Comparison of ENCODE assay signal across 8 cellular contexts in the genomic region with DNA sequence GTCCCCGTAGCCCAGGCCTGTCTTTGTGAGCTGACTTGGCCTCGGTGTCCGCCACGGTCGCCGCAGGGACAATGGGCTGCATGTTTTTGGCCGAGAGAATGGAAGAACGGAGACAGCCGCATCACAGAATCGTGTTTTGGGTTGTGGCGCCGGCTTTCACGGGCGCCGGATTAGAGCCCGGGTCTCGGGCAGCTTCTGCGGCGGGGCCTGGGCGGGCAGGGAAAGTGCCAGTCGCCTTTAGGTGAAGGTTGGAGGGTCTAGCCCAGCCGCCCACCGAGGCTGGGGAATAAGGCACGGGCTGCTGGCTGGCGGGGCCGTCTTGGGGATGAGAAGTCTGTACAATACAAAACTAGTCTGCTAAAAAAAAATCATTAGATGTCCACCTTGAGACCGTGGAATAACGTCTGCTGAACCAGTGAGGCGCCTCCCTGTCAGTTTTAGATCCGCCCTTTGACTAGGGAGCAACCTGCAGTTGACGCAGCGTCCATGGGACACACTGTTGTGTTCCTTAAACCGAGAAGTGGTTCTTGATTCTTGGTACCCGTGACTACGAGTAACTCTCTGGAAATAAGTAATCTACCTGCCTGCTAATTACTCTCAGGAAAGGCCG. TPM values are rescaled to one million over a fixed set of nuclear protein-coding genes. Genes with fewer than 3 reads are reported as not detected.
DNase-seq lines count a peak whose midpoint lies in the region; ATAC-seq and TF ChIP-seq lines count a peak whose summit lies in the region.

No MANE protein-coding gene starts in this region.

- no peaks in the 10 kb centered on the region for H3K36me3 ChIP-seq in Caco-2 (ENCODE audit: control insufficient read depth, insufficient read depth, low read length)
- peaks cover 32% of the 10 kb centered on the region for H3K36me3 ChIP-seq in HUES6 (ENCODE audit: control insufficient read depth, insufficient read depth, low read length)
- peaks cover 0 to 38% of the 10 kb centered on the region in 2 donors for H3K36me3 ChIP-seq in psoas muscle (ENCODE audit: insufficient read depth in 1 of 2, low read depth in 1 of 2)

- H3K9me3 ChIP-seq in Caco-2 (no peaks in the 10 kb centered on the region), HUES6 (ENCODE audit: control insufficient read depth, insufficient read depth, low read depth, low read length) (no peaks in the 10 kb centered on the region), psoas muscle (no peaks in the 10 kb centered on the region)

- no peaks in the 10 kb centered on the region for H3K27me3 ChIP-seq in Caco-2 (replicated peaks; ENCODE audit: control insufficient read depth, insufficient read depth, low read length)
- H3K27me3 ChIP-seq in HUES6 (ENCODE audit: control insufficient read depth, insufficient read depth, low read length): no peaks in the 10 kb centered on the region
- H3K27me3 ChIP-seq in psoas muscle (ENCODE audit: insufficient read depth in 3 of 3, low read length in 2 of 3): no peaks in the 10 kb centered on the region

- H3K4me3 ChIP-seq in Caco-2 (ENCODE audit: low read depth, low read length) (peak overlapping the region; percentile 93), HUES6 (ENCODE audit: low read depth, low read length) (peak overlapping the region; percentile 86), psoas muscle (peak overlapping the region; percentile 90)

- DNase-seq in Caco-2: peak; percentile 57 to 58
- peak; percentile 6 to 8 for DNase-seq in SHP77 (lab: John Stamatoyannopoulos, UW)
- DNase-seq in activated naive CD8-positive, alpha-beta T cell treated with anti-CD3 and anti-CD28 coated beads, Interleukin-2, amount 10 ng/mL, durations not matched to agents 7 days and 5 days: no peak
- DNase-seq in left ventricle myocardium superior: peak; percentile 39
- peak; percentile 29 to 68 for DNase-seq in psoas muscle

- H3K27ac ChIP-seq in HUES6 (ENCODE audit: low read depth, low read length) (peak overlapping the region; percentile 50), psoas muscle (peak overlapping the region; percentile 94)

- CTCF ChIA-PET in Caco-2 (lab: Charles Lee): interaction anchor here (0.6 to 1.1 kb wide), 4 partner anchors 12 to 262 kb away, joined by 3 to 4 read pairs (median 4); partner anchors contain the start of gene PNPLA8

- H3K4me1 Mint-ChIP-seq in Caco-2 (ENCODE audit: low read depth, unreplicated experiment): no peaks in the 10 kb centered on the region
- peaks cover 23% of the 10 kb centered on the region for H3K4me1 Mint-ChIP-seq in activated naive CD8-positive, alpha-beta T cell treated with anti-CD3 and anti-CD28 coated beads, Interleukin-2, amount 10 ng/mL, durations not matched to agents 7 days and 5 days

- H3K27ac Mint-ChIP-seq in Caco-2 (ENCODE audit: unreplicated experiment): peak overlapping the region; percentile 98
- H3K27ac Mint-ChIP-seq in activated naive CD8-positive, alpha-beta T cell treated with anti-CD3 and anti-CD28 coated beads, Interleukin-2, amount 10 ng/mL, durations not matched to agents 7 days and 5 days: peak overlapping the region; percentile 100

- peak overlapping the region; percentile 98 for H3K4me3 Mint-ChIP-seq in Caco-2 (ENCODE audit: unreplicated experiment)
- H3K4me3 Mint-ChIP-seq in activated naive CD8-positive, alpha-beta T cell treated with anti-CD3 and anti-CD28 coated beads, Interleukin-2, amount 10 ng/mL, durations not matched to agents 7 days and 5 days: peak overlapping the region; percentile 97

- H3K4me1 ChIP-seq in Caco-2 (peaks cover under 1% of the 10 kb centered on the region), HUES6 (ENCODE audit: control insufficient read depth, insufficient read depth, low read length) (peaks cover 11% of the 10 kb centered on the region), psoas muscle (peaks cover 53% of the 10 kb centered on the region)

- WGBS in psoas muscle, 3 donors: 0% methylated on average over 36 of the region's 36 CpGs

- POLR2A ChIA-PET in Caco-2 (lab: Charles Lee): interaction anchor here (0.9 to 1.3 kb wide), 4 partner anchors 8 to 44 kb away, joined by 3 to 28 read pairs (median 6); partner anchors contain the start of gene PNPLA8
- POLR2A ChIA-PET in activated naive CD8-positive, alpha-beta T cell treated with anti-CD3 and anti-CD28 coated beads, Interleukin-2, amount 10 ng/mL, durations not matched to agents 7 days and 5 days (lab: Charles Lee): interaction anchor here (0.6 to 3.5 kb wide), 5 partner anchors 9 to 827 kb away, joined by 3 to 42 read pairs (median 4); partner anchors contain the start of genes CBLL1 and PNPLA8

- peak; percentile 24 for ATAC-seq in GM21423 (IDR thresholded peaks at IDR 0.05; ENCODE audit: unreplicated experiment)
- ATAC-seq in activated naive CD8-positive, alpha-beta T cell treated with anti-CD3 and anti-CD28 coated beads, Interleukin-2, amount 10 ng/mL, durations not matched to agents 7 days and 5 days (ENCODE audit: low read depth): peak; percentile 3
- peak; percentile 46 for ATAC-seq in left ventricle myocardium superior
- peak; percentile 10 to 64 (median 40) for ATAC-seq in psoas muscle
- no peak for ATAC-seq in HG03469 (IDR thresholded peaks at IDR 0.05; ENCODE audit: unreplicated experiment)

- TF ChIP-seq CTCF in Caco-2 (IDR thresholded peaks at IDR 0.05; ENCODE audit: insufficient read depth in 1 of 2, low read depth in 1 of 2, low read length in 1 of 2, severe bottlenecking in 1 of 2, unreplicated experiment in 1 of 2): no peak
- no peak for TF ChIP-seq CTCF in psoas muscle (IDR thresholded peaks at IDR 0.05)

- no peaks in the 10 kb centered on the region for H3K9me3 Mint-ChIP-seq in Caco-2 (ENCODE audit: unreplicated experiment)
- H3K9me3 Mint-ChIP-seq in activated naive CD8-positive, alpha-beta T cell treated with anti-CD3 and anti-CD28 coated beads, Interleukin-2, amount 10 ng/mL, durations not matched to agents 7 days and 5 days: no peaks in the 10 kb centered on the region

- intact Hi-C loops in Caco-2 (cut with micrococcal nuclease; ENCODE audit: unreplicated experiment): loop anchor here (1.0 kb wide), 2 partner anchors 12 to 44 kb away; partner anchors contain the start of gene PNPLA8
- intact Hi-C loops in left ventricle myocardium superior (cut with micrococcal nuclease): no loop called here
- intact Hi-C loops in psoas muscle (cut with DNase I): no loop called here

- no peaks in the 10 kb centered on the region for H3K27me3 Mint-ChIP-seq in Caco-2 (ENCODE audit: insufficient read depth, unreplicated experiment)
- no peaks in the 10 kb centered on the region for H3K27me3 Mint-ChIP-seq in activated naive CD8-positive, alpha-beta T cell treated with anti-CD3 and anti-CD28 coated beads, Interleukin-2, amount 10 ng/mL, durations not matched to agents 7 days and 5 days

- BruUV-seq in Caco-2 (replicated peaks; lab: Mats Ljungman, UMichigan): TSS peak; percentile 37

- H3K9ac ChIP-seq in HUES6 (ENCODE audit: low read length): peak overlapping the region; percentile 87

- H3K36me3 Mint-ChIP-seq in Caco-2 (ENCODE audit: insufficient read depth, unreplicated experiment): peaks cover 47% of the 10 kb centered on the region
- peaks cover 26% of the 10 kb centered on the region for H3K36me3 Mint-ChIP-seq in activated naive CD8-positive, alpha-beta T cell treated with anti-CD3 and anti-CD28 coated beads, Interleukin-2, amount 10 ng/mL, durations not matched to agents 7 days and 5 days

RNA-seq across cellular contexts. Expression of gene DNAJB9, which starts 0.6 kb away (rescaled TPM):
- total RNA-seq in Caco-2 (2022): 22.0 and 22.1 TPM in 2 replicates
- 10 to 100 TPM; 11.3 to 11.9 TPM for total RNA-seq in activated naive CD8-positive, alpha-beta T cell treated with anti-CD3 and anti-CD28 coated beads, Interleukin-2, amount 10 ng/mL, durations not matched to agents 7 days and 5 days
- 40.8 TPM for total RNA-seq in left ventricle myocardium superior
- total RNA-seq in psoas muscle: 10 to 100 TPM; 25.5 to 33.8 (median 29.1) TPM
- polyA plus RNA-seq in psoas muscle: 10 to 100 TPM; 48.5 to 55.0 (median 52.7) TPM

RNA-seq across cellular contexts. Expression of gene THAP5, which starts 0.7 kb away (rescaled TPM):
- total RNA-seq in Caco-2 (2022) (18.3 and 20.4 TPM in 2 replicates), left ventricle myocardium superior (25.7 TPM), psoas muscle (10 to 100 TPM; 23.1 to 40.3 (median 28.1) TPM)
- 10 to 100 TPM; 32.8 to 38.9 TPM for total RNA-seq in activated naive CD8-positive, alpha-beta T cell treated with anti-CD3 and anti-CD28 coated beads, Interleukin-2, amount 10 ng/mL, durations not matched to agents 7 days and 5 days
- 10 to 100 TPM; 10.2 to 37.9 (median 11.5) TPM for polyA plus RNA-seq in psoas muscle

RNA-seq across cellular contexts. Expression of gene PNPLA8, which starts 44.3 kb away (rescaled TPM):
- total RNA-seq in Caco-2 (2022) (15.3 and 16.5 TPM in 2 replicates), left ventricle myocardium superior (31.9 TPM), psoas muscle (100 to 1,000 TPM in 1 of 4 donors, 10 to 100 TPM in 3; 30.3 to 103 (median 58.9) TPM)
- total RNA-seq in activated naive CD8-positive, alpha-beta T cell treated with anti-CD3 and anti-CD28 coated beads, Interleukin-2, amount 10 ng/mL, durations not matched to agents 7 days and 5 days: 10 to 100 TPM; 17.2 to 17.8 TPM
- polyA plus RNA-seq in psoas muscle: 10 to 100 TPM; 60.1 to 94.0 (median 65.6) TPM
